In genomic region chr3:38102073-38102844, GRCh38 we compare ENCODE assay signal across 18 cellular contexts. TPM values are rescaled to one million over a fixed set of nuclear protein-coding genes. Genes with fewer than 3 reads are reported as not detected.
DNase-seq lines count a peak whose midpoint lies in the region; ATAC-seq and TF ChIP-seq lines count a peak whose summit lies in the region.
"Had no signal": no experiment of that assay in that cellular context is flagged by ENCODE, and none has a peak within 500 bp of the region (broad histone marks: within the 10 kb centered on the region; RNA-seq: fewer than 3 reads in every experiment).

No MANE protein-coding gene starts in this region.

- H3K4me3 ChIP-seq in spleen = no peak overlapping the region
- H3K4me3 ChIP-seq: GM12878, suprapubic skin had no signal

- peak overlapping the region in 5 of 8 donors; percentile 2 to 79 (median 52) for H3K27ac ChIP-seq in spleen
- H3K27ac ChIP-seq: brain microvascular endothelial cell, suprapubic skin had no signal

- TF ChIP-seq POLR2A in spleen (IDR thresholded peaks at IDR 0.05) = no peak

- intact Hi-C loops in spleen (cut with DNase I; ENCODE audit: low total_unique reads) = no loop called here

- H3K4me1 ChIP-seq in spleen = peaks cover 0 to 32% (median 12%) of the 10 kb centered on the region in 6 donors
- H3K4me1 ChIP-seq: suprapubic skin had no signal

- TF ChIP-seq CTCF in spleen (IDR thresholded peaks at IDR 0.05 in 8 of 11, conservative IDR thresholded peaks at IDR 0.05 in 3 of 11) (no peak), GM10266 (IDR thresholded peaks at IDR 0.05; ENCODE audit: control insufficient read depth, insufficient read depth, low read depth, missing control alignments) (no peak)

- 66 to 84% (median 70%) methylated on average over 5 of the region's 5 CpGs for WGBS in spleen, 5 donors

- no peaks in the 10 kb centered on the region for H3K27me3 ChIP-seq in spleen (replicated peaks in 1 of 7)
- H3K27me3 ChIP-seq: suprapubic skin had no signal

- ATAC-seq in GM21423 (IDR thresholded peaks at IDR 0.05; ENCODE audit: unreplicated experiment) = no peak
- ATAC-seq: GM12878; left lobe of liver; stimulated activated memory B cell treated with anti-CD40 and anti-IgM and Interleukin-4, amounts not matched to agents 10 μg/mL and 1 μg/mL and 100 μg/mL, for 72 hours had no signal

- no peaks in the 10 kb centered on the region for H3K36me3 ChIP-seq in spleen
- H3K36me3 ChIP-seq: brain microvascular endothelial cell, suprapubic skin had no signal

- H3K9me3 ChIP-seq in spleen = peaks cover 0 to 24% (median 14%) of the 10 kb centered on the region in 8 donors
- H3K9me3 ChIP-seq: suprapubic skin had no signal

- DNase-seq in MV-4-11 (lab: John Stamatoyannopoulos, UW) (peak; percentile 27), SKM-1 treated with dmso at 0.1 percent for 144 hours (lab: John Stamatoyannopoulos, UW; ENCODE audit: unreplicated experiment) (peak; percentile 58), iPS-NIHi7 (ENCODE audit: extremely low spot score) (peak; percentile 60), spleen (no peak), GF-D8 (lab: John Stamatoyannopoulos, UW) (no peak), GM10266 (ENCODE audit: extremely low spot score) (no peak)
- DNase-seq: activated CD4-positive, alpha-beta memory T cell treated with anti-CD3 and anti-CD28 coated beads, Interleukin-2, amount 10 ng/mL, durations not matched to agents 7 days and 5 days; activated gamma-delta T cell; brain microvascular endothelial cell; NCI-H1105; NCI-H510A; stimulated activated CD4-positive, alpha-beta T cell treated with anti-CD3 and anti-CD28 coated beads, Interleukin-1b, Interleukin-23, amount 100 ng/mL, for 48 hours had no signal

RNA-seq across cellular contexts. Expression of gene ACAA1, which starts 34.7 kb away (rescaled TPM):
- 100 to 1,000 TPM in 2 of 7 donors, 10 to 100 TPM in 5; 77.5 to 120 (median 88.0) TPM for total RNA-seq in spleen
- polyA plus RNA-seq in spleen = 10 to 100 TPM; 68.4 to 79.3 (median 73.9) TPM

RNA-seq across cellular contexts. Expression of gene MYD88, which starts 36.2 kb away (rescaled TPM):
- total RNA-seq in spleen = 100 to 1,000 TPM in 2 of 7 donors, 10 to 100 TPM in 5; 69.8 to 146 (median 90.9) TPM
- polyA plus RNA-seq in spleen = 10 to 100 TPM; 38.8 to 53.3 (median 41.1) TPM
- total RNA-seq: HT1080 had no signal

Comparison
In these comparisons a context has a peak if more than half of its experiments do, and no peak if none do; other contexts are left out.
1. DNase-seq: peak in MV-4-11 (single experiment), SKM-1 treated with dmso at 0.1 percent for 144 hours (single experiment) and iPS-NIHi7 (single experiment); none in spleen (single experiment), GF-D8 (single experiment) and GM10266 (single experiment).